Comparison of ENCODE assay signal across 1 cellular context in the genomic region with DNA sequence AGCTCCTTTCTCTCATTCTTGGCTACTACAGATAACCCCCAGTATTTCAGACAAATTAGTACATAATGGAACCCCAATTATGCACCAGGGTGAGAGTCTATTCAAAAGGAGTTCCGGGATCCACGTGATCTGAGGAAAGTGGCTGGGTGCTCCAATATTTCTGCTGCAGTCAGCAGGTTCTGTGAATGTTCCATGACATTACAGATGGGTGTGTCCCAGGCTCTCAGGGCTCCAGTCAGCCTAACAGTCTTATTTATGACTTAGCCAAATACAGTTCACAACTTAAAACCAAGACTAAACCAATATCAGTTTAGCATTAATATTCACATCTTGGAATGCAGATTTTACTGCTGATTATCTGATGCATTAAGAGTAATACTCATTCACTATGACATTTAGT.
A peak's percentile ranks its signal among the peaks of the same experiment; 100 is the strongest.
TF ChIP-seq lines count a peak whose summit lies in the region.

No MANE protein-coding gene starts in this region.

TF ChIP-seq in HepG2, 621 proteins besides CTCF, POLR2A, EP300 and RAD21:
- TF ChIP-seq ZNF891 (CRISPR knock-in tag; IDR thresholded peaks at IDR 0.05) (no peak), MAFK (conservative IDR thresholded peaks at IDR 0.05 in 1 of 2, IDR thresholded peaks at IDR 0.05 in 1 of 2; ENCODE audit: low read length in 2 of 2) (peak; percentile 64 to 68), MAFF (IDR thresholded peaks at IDR 0.05; ENCODE audit: low read depth, low read length) (peak; percentile 40; the same call in 1 of the 2 replicates)
